Comparison of ENCODE assay signal across 1 cellular context in genomic region chr12:54280401-54281260, GRCh38.
TF ChIP-seq lines count a peak whose summit lies in the region.

Gene HNRNPA1, plus strand, starts transcription at chr12:54280726. Its CDS starts 82 bp downstream, at chr12:54280808.

TF ChIP-seq in GM12878, 131 proteins besides CTCF, POLR2A, EP300 and RAD21 (continued from another document):
- TF ChIP-seq ZNF687 (IDR thresholded peaks at IDR 0.05): peak; percentile 69
- peak; percentile 91; the same call in 1 of the 2 replicates for TF ChIP-seq CHD1 (IDR thresholded peaks at IDR 0.05; ENCODE audit: low read depth, low read length)
- peak; percentile 95 for TF ChIP-seq SMAD1 (IDR thresholded peaks at IDR 0.05; ENCODE audit: low read depth, partially characterized antibody)
- TF ChIP-seq HDAC6 (IDR thresholded peaks at IDR 0.05; ENCODE audit: unreplicated experiment): peak; percentile 73
- 0 out of 2 replicates have a peak, but pooled peaks have one; percentile 54 for TF ChIP-seq PAX5 (IDR thresholded peaks at IDR 0.05; ENCODE audit: borderline replicate concordance, low read depth, low read length)
- TF ChIP-seq HSF1 (IDR thresholded peaks at IDR 0.05; ENCODE audit: low read depth, low read length): no peak; the same call in 1 of the 2 replicates
- no peak for TF ChIP-seq RUNX3 (IDR thresholded peaks at IDR 0.05; ENCODE audit: low read length)
- TF ChIP-seq IRF3 (IDR thresholded peaks at IDR 0.05): peak; percentile 94
- peak; percentile 56 for TF ChIP-seq BACH1 (IDR thresholded peaks at IDR 0.05; ENCODE audit: borderline replicate concordance)
- no peak for TF ChIP-seq MTA3 (IDR thresholded peaks at IDR 0.05; ENCODE audit: borderline replicate concordance, low read length)
- TF ChIP-seq TCF7 (IDR thresholded peaks at IDR 0.05; ENCODE audit: borderline replicate concordance): no peak
- peak; percentile 53; the same call in 1 of the 2 replicates for TF ChIP-seq NR2C1 (IDR thresholded peaks at IDR 0.05)
- no peak for TF ChIP-seq TBL1XR1 (IDR thresholded peaks at IDR 0.05; ENCODE audit: low read depth, low read length)
- peak; percentile 90 for TF ChIP-seq RFX5 (IDR thresholded peaks at IDR 0.05; ENCODE audit: low read depth, low read length)
- no peak for TF ChIP-seq E4F1 (IDR thresholded peaks at IDR 0.05; ENCODE audit: borderline replicate concordance, partially characterized antibody)
- no peak for TF ChIP-seq JUNB (IDR thresholded peaks at IDR 0.05)
- TF ChIP-seq POLR2AphosphoS2 (IDR thresholded peaks at IDR 0.05; ENCODE audit: low read depth, low read length): peak; percentile 99
- TF ChIP-seq TARDBP (IDR thresholded peaks at IDR 0.05; ENCODE audit: borderline replicate concordance): no peak
- TF ChIP-seq CBX3 (IDR thresholded peaks at IDR 0.05; ENCODE audit: borderline replicate concordance, low read depth): no peak
- TF ChIP-seq SMAD5 (IDR thresholded peaks at IDR 0.05; ENCODE audit: low read depth): peak; percentile 99
- TF ChIP-seq YBX1 (IDR thresholded peaks at IDR 0.05): no peak
- peak; percentile 53; the same call in 1 of the 2 replicates for TF ChIP-seq RAD51 (IDR thresholded peaks at IDR 0.05)
- no peak for TF ChIP-seq ELK1 (IDR thresholded peaks at IDR 0.05; ENCODE audit: low read depth, low read length)
- no peak for TF ChIP-seq CHD4 (IDR thresholded peaks at IDR 0.05)
- no peak for TF ChIP-seq ZNF592 (IDR thresholded peaks at IDR 0.05)
- peak; percentile 85 for TF ChIP-seq MYC (IDR thresholded peaks at IDR 0.05; ENCODE audit: insufficient read depth, insufficient read length, insufficient replicate concordance, low read length, severe bottlenecking)
- TF ChIP-seq HCFC1 (IDR thresholded peaks at IDR 0.05; ENCODE audit: low read length): no peak
- TF ChIP-seq ZNF24 (IDR thresholded peaks at IDR 0.05): no peak
